In the genomic region with DNA sequence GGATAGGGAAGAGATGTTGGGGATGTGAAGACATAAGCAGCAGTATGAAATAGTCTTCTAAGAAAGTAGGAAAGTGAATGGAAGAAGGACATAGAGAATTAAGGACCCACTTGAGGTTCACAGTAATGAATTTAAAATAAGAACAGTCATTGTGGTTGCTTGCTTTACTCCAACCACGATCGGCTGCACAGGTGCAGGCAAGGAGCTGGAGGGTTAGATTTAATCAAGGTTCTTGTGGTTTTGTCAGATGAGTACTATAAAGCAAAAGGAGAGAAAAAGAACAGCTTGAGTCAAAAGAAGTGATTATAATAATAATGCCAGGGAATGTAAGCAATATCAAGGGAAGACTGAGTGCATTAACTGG, we compare ENCODE assay signal across 11 cellular contexts. TPM values are rescaled to one million over a fixed set of nuclear protein-coding genes. Genes with fewer than 3 reads are reported as not detected.
A peak's percentile ranks its signal among the peaks of the same experiment; 100 is the strongest.
DNase-seq lines count a peak whose midpoint lies in the region; ATAC-seq, FAIRE-seq and TF ChIP-seq lines count a peak whose summit lies in the region.
"Had no signal": no experiment of that assay in that cellular context is flagged by ENCODE, and none has a peak within 500 bp of the region (broad histone marks: within the 10 kb centered on the region; RNA-seq: fewer than 3 reads in every experiment).

No MANE protein-coding gene starts in this region.

- no peak for TF ChIP-seq RAD21 in GM12878 (IDR thresholded peaks at IDR 0.05; ENCODE audit: insufficient read depth, low read depth, low read length)

- POLR2A ChIA-PET in GM12878 (lab: Charles Lee), result interaction anchor here (0.5 kb wide), 1 partner anchor 149 kb away, joined by 3 read pairs; no protein-coding TSS in a partner anchor

- TF ChIP-seq CTCF in GM12878 (IDR thresholded peaks at IDR 0.05 in 2 of 3, conservative IDR thresholded peaks at IDR 0.05 in 1 of 3; ENCODE audit: control insufficient read depth in 2 of 3, extremely low read depth in 1 of 3, insufficient read depth in 1 of 3, low read depth in 3 of 3, low read length in 3 of 3), result no peak

- no peak overlapping the region for H3K4me3 ChIP-seq in GM12878
- H3K4me3 ChIP-seq: esophagus muscularis mucosa, testis had no signal

- peaks cover 0 to 2% of the 10 kb centered on the region in 2 experiments for H3K36me3 ChIP-seq in GM12878 (ENCODE audit: control insufficient read depth in 2 of 2, insufficient read depth in 2 of 2, low read length in 1 of 2)

- no peak for TF ChIP-seq POLR2A in GM12878 (IDR thresholded peaks at IDR 0.05; ENCODE audit: low read depth, low read length)

- no peaks in the 10 kb centered on the region for H3K9me3 Mint-ChIP-seq in activated CD4-positive, alpha-beta T cell treated with anti-CD3 and anti-CD28 coated beads, Interleukin-2, amount 10 ng/mL, durations not matched to agents 24 days and 14 days

- no TSS peak for BruUV-seq in GM12878 (replicated peaks; lab: Mats Ljungman, UMichigan)

- H3K9ac ChIP-seq in GM12878 (ENCODE audit: control insufficient read depth, insufficient read depth, low read length), result no peak overlapping the region

- H3K4me2 ChIP-seq in GM12878 (ENCODE audit: control insufficient read depth, insufficient read depth), result no peak overlapping the region

- CTCF ChIA-PET in GM12878 (lab: Yijun Ruan, JAX), result interaction anchor here (0.6 kb wide), 2 partner anchors 45 to 209 kb away, joined by 3 read pairs; no protein-coding TSS in a partner anchor

- peak; percentile 21; the same call in 2 of the 3 replicates for ATAC-seq in GM12878
- ATAC-seq in HG03095 (IDR thresholded peaks at IDR 0.05; ENCODE audit: unreplicated experiment), result no peak

- H3K27ac Mint-ChIP-seq in activated CD4-positive, alpha-beta T cell treated with anti-CD3 and anti-CD28 coated beads, Interleukin-2, amount 10 ng/mL, durations not matched to agents 24 days and 14 days, result peak overlapping the region; percentile 89

- peaks cover 19% of the 10 kb centered on the region for H3K4me1 Mint-ChIP-seq in activated CD4-positive, alpha-beta T cell treated with anti-CD3 and anti-CD28 coated beads, Interleukin-2, amount 10 ng/mL, durations not matched to agents 24 days and 14 days

- RAD21 ChIA-PET in GM12878 (lab: Charles Lee; ENCODE audit: unreplicated experiment), result no interaction called here

- SMC1A ChIA-PET in GM12878 (lab: Charles Lee; ENCODE audit: uncharacterized antibody, unreplicated experiment), result no interaction called here

- H3K36me3 Mint-ChIP-seq in activated CD4-positive, alpha-beta T cell treated with anti-CD3 and anti-CD28 coated beads, Interleukin-2, amount 10 ng/mL, durations not matched to agents 24 days and 14 days (ENCODE audit: low read depth), result peaks cover 34% of the 10 kb centered on the region

- in situ Hi-C loops in GM12878 (cut with MboI), result no loop called here

- H3K4me3 Mint-ChIP-seq in activated CD4-positive, alpha-beta T cell treated with anti-CD3 and anti-CD28 coated beads, Interleukin-2, amount 10 ng/mL, durations not matched to agents 24 days and 14 days, result peak overlapping the region; percentile 29

- H3K4me1 ChIP-seq in GM12878 (ENCODE audit: control insufficient read depth, insufficient read depth, low read length), result no peaks in the 10 kb centered on the region
- H3K4me1 ChIP-seq: esophagus muscularis mucosa, testis had no signal

- intact Hi-C loops in activated CD4-positive, alpha-beta T cell treated with anti-CD3 and anti-CD28 coated beads, Interleukin-2, amount 10 ng/mL, durations not matched to agents 24 days and 14 days (cut with micrococcal nuclease), result loop anchor here (2.0 to 5.0 kb wide), 3 partner anchors 38 to 120 kb away; a partner anchor contains a TSS
- intact Hi-C loops in GM12878 (cut with micrococcal nuclease; ENCODE audit: unreplicated experiment), result no loop called here

- FAIRE-seq in GM12878 (lab: Jason Lieb, UNC), result no peak

- 24% methylated on average over 2 of the region's 2 CpGs for WGBS in GM12878 (ENCODE audit: insufficient coverage, insufficient replicate concordance, low lambda C conversion rate, missing lambda C conversion rate)

- no peaks in the 10 kb centered on the region for H3K9me3 ChIP-seq in GM12878 (replicated peaks; ENCODE audit: control insufficient read depth, insufficient read depth, low read length)
- H3K9me3 ChIP-seq: esophagus muscularis mucosa, testis had no signal

- H3K27ac ChIP-seq in GM12878 (ENCODE audit: control insufficient read depth, insufficient read depth), result no peak overlapping the region
- H3K27ac ChIP-seq: esophagus muscularis mucosa, testis had no signal

- TF ChIP-seq EP300 in GM12878 (IDR thresholded peaks at IDR 0.05; ENCODE audit: borderline replicate concordance in 1 of 2, control insufficient read depth in 1 of 2, low read depth in 2 of 2, low read length in 2 of 2), result no peak

- H2AFZ ChIP-seq in GM12878 (ENCODE audit: control insufficient read depth, low read depth, low read length), result no peak overlapping the region

- no peaks in the 10 kb centered on the region for H4K20me1 ChIP-seq in GM12878 (ENCODE audit: control insufficient read depth, insufficient read depth)

- peak; percentile 59 for DNase-seq in LHCN-M2 (ENCODE audit: low read depth)
- peak; percentile 84 for DNase-seq in activated CD4-positive, alpha-beta T cell treated with anti-CD3 and anti-CD28 coated beads, Interleukin-2, amount 10 ng/mL, durations not matched to agents 24 days and 14 days
- DNase-seq in GM12878 (ENCODE audit: low read depth, low spot score), result no peak
- DNase-seq in stimulated activated CD4-positive, alpha-beta T cell treated with anti-CD3 and anti-CD28 coated beads, TNF-alpha, amount 100 ng/mL, for 48 hours (ENCODE audit: low read depth in 3 of 3), result peak; percentile 25 to 51 (median 31)
- DNase-seq in DMS114 treated with DMSO at 0.1 percent for 48 hours (lab: John Stamatoyannopoulos, UW; ENCODE audit: unreplicated experiment), result no peak
- no peak for DNase-seq in NCI-H2196 treated with DMSO at 0.1 percent for 48 hours (lab: John Stamatoyannopoulos, UW; ENCODE audit: unreplicated experiment)
- no peak for DNase-seq in DMS53 (lab: John Stamatoyannopoulos, UW)
- DNase-seq: retina, testis had no signal

- no peaks in the 10 kb centered on the region for H3K27me3 ChIP-seq in GM12878 (replicated peaks in 1 of 2; ENCODE audit: control insufficient read depth in 2 of 2, insufficient read depth in 2 of 2, low read length in 1 of 2)
- H3K27me3 ChIP-seq: esophagus muscularis mucosa, testis had no signal

- H3K79me2 ChIP-seq in GM12878 (ENCODE audit: control insufficient read depth, insufficient read depth, low read length), result no peaks in the 10 kb centered on the region

- H3K27me3 Mint-ChIP-seq in activated CD4-positive, alpha-beta T cell treated with anti-CD3 and anti-CD28 coated beads, Interleukin-2, amount 10 ng/mL, durations not matched to agents 24 days and 14 days, result no peaks in the 10 kb centered on the region

TF ChIP-seq in GM12878, 131 proteins besides CTCF, POLR2A, EP300 and RAD21:
- TF ChIP-seq RUNX3 (IDR thresholded peaks at IDR 0.05; ENCODE audit: low read length) (peak; percentile 52), MTA3 (IDR thresholded peaks at IDR 0.05; ENCODE audit: borderline replicate concordance, low read length) (no peak)

RNA-seq across cellular contexts. Expression of a gene that starts 46.1 kb away (rescaled TPM):
- total RNA-seq in LHCN-M2 (2014; rRNA removed) (84.4 and 103 TPM in 2 replicates), GM12878 (2014; rRNA removed) (61.2 and 83.5 TPM in 2 replicates), GM12878 (2014; rRNA removed; fragmentation: Illumina TruSeq; extraction: Trizol) (119 and 132 TPM in 2 replicates), GM12878 (2021) (89.2 and 95.2 TPM in 2 replicates)
- 55.0 TPM for polyA plus RNA-seq in LHCN-M2 (2012)
- total RNA-seq in activated CD4-positive, alpha-beta T cell treated with anti-CD3 and anti-CD28 coated beads, Interleukin-2, amount 10 ng/mL, durations not matched to agents 24 days and 14 days, result 123 and 135 TPM in 2 replicates
- 98.8 and 100 TPM in 2 replicates for total RNA-seq in GM12878 (2013; cell fraction: nucleolus; rRNA removed)
- polyA plus RNA-seq in GM12878 (2011; ENCODE audit: low read depth), result 36.8 TPM
- polyA plus RNA-seq in GM12878 (2011; rRNA removed) (55.7 and 103 TPM in 2 replicates), GM12878 (2014; fragmentation: Illumina TruSeq; extraction: Trizol) (89.9 and 127 TPM in 2 replicates), GM12878 (2014; fragmentation: Nextera tagmentation; extraction: Ambion mirVana) (100 to 1,000 TPM in 1 of 2 experiments, 10 to 100 TPM in 1; 98.2 to 124 TPM), GM12878 (2014; rRNA removed) (46.4 and 56.0 TPM in 2 replicates), GM12878 (2016; fragmentation: Nextera tagmentation; extraction: Ambion mirVana) (100 to 1,000 TPM; 119 to 130 TPM)
- polyA plus RNA-seq in GM12878 (2011; cell fraction: cytosol; rRNA removed), result 38.1 and 41.8 TPM in 2 replicates
- 29.9 and 35.9 TPM in 2 replicates for polyA plus RNA-seq in GM12878 (2011; cell fraction: nucleus; rRNA removed)
- 97.1 and 116 TPM in 2 replicates for polyA plus RNA-seq in GM12878 (2012)
- 16.0 and 32.3 TPM in 2 replicates for polyA minus RNA-seq in GM12878 (2011; rRNA and poly(A)+ RNA removed)
- polyA minus RNA-seq in GM12878 (2011; cell fraction: cytosol; rRNA and poly(A)+ RNA removed), result 8.3 and 22.2 TPM in 2 replicates
- polyA minus RNA-seq in GM12878 (2011; cell fraction: nucleus; rRNA and poly(A)+ RNA removed), result 28.5 and 31.9 TPM in 2 replicates

Comparison
In these comparisons a context has a peak if more than half of its experiments do, and no peak if none do; other contexts are left out.
1. DNase-seq: peak in LHCN-M2 (single experiment), activated CD4-positive, alpha-beta T cell treated with anti-CD3 and anti-CD28 coated beads, Interleukin-2, amount 10 ng/mL, durations not matched to agents 24 days and 14 days (single experiment) and stimulated activated CD4-positive, alpha-beta T cell treated with anti-CD3 and anti-CD28 coated beads, TNF-alpha, amount 100 ng/mL, for 48 hours (3 of 3); none in GM12878 (single experiment), DMS114 treated with DMSO at 0.1 percent for 48 hours (single experiment), NCI-H2196 treated with DMSO at 0.1 percent for 48 hours (single experiment) and DMS53 (single experiment).